34 cellular contexts compared by ENCODE assay signal in genomic region chrX:10125248-10125615, GRCh38. TPM values are rescaled to one million over a fixed set of nuclear protein-coding genes. Genes with fewer than 3 reads are reported as not detected.
"Had no signal": no experiment of that assay in that cellular context is flagged by ENCODE, and none has a peak within 500 bp of the region (broad histone marks: within the 10 kb centered on the region; RNA-seq: fewer than 3 reads in every experiment).

No MANE protein-coding gene starts in this region.

- H3K4me3 ChIP-seq: adrenal gland, body of pancreas, breast epithelium had no signal

- H3K4me3 Mint-ChIP-seq: activated B cell treated with CpG ODN at 0.5 μM for 24 hours; activated CD4-positive, alpha-beta memory T cell treated with anti-CD3 and anti-CD28 coated beads for 36 hours; activated CD4-positive, alpha-beta T cell treated with anti-CD3 and anti-CD28 coated beads, Interleukin-2, amount 10 ng/mL, durations not matched to agents 24 days and 14 days; activated CD8-positive, alpha-beta T cell treated with anti-CD3 and anti-CD28 coated beads for 36 hours; activated naive CD4-positive, alpha-beta T cell treated with anti-CD3 and anti-CD28 coated beads for 36 hours; activated naive CD8-positive, alpha-beta T cell treated with anti-CD3 and anti-CD28 coated beads for 36 hours; activated T-cell treated with anti-CD3 and anti-CD28 coated beads, Interleukin-2, amount 50 U/mL, for 4 hours; activated T-cell treated with anti-CD3 and anti-CD28 coated beads, Interleukin-2, amount 50 U/mL, for 72 hours; activated T-helper 1 cell treated with anti-CD3 and anti-CD28 coated beads, Interleukin-12 subunit alpha, Interleukin-12 subunit beta, Interleukin-2, Interleukin-4 antibody, amounts not matched to agents 30 ng/mL and 10 ng/mL and 1 ng/mL, durations not matched to agents 14 hours and 24 hours and 36 hours; activated T-helper 17 cell treated with anti-CD3 and anti-CD28 coated beads, Interleukin-2, amount 50 U/mL, for 72 hours; T-helper 1 cell treated with Interleukin-12 subunit alpha and Interleukin-12 subunit beta and Interleukin-4 antibody, amounts not matched to agents 30 μg/mL and 1 μg/mL, for 36 hours; T-helper 2 cell treated with Interferon-gamma antibody and Interleukin-4, amounts not matched to agents 5 μg/mL and 100 μg/mL, for 36 hours had no signal

- H3K4me1 Mint-ChIP-seq: activated CD4-positive, alpha-beta T cell treated with anti-CD3 and anti-CD28 coated beads, Interleukin-2, amount 10 ng/mL, durations not matched to agents 24 days and 14 days; activated T-helper 17 cell treated with anti-CD3 and anti-CD28 coated beads, Interleukin-2, amount 50 U/mL, for 72 hours had no signal

- H3K9me3 ChIP-seq: adrenal gland, body of pancreas, breast epithelium had no signal

- H3K36me3 Mint-ChIP-seq: activated naive CD4-positive, alpha-beta T cell treated with anti-CD3 and anti-CD28 coated beads, Interleukin-2, amount 50 U/mL, for 72 hours had no signal

- H3K27me3 Mint-ChIP-seq: activated B cell treated with CpG ODN at 0.5 μM for 24 hours; activated CD4-positive, alpha-beta memory T cell treated with anti-CD3 and anti-CD28 coated beads for 36 hours; activated CD4-positive, alpha-beta T cell treated with anti-CD3 and anti-CD28 coated beads, Interleukin-2, amount 10 ng/mL, durations not matched to agents 24 days and 14 days; activated CD8-positive, alpha-beta T cell treated with anti-CD3 and anti-CD28 coated beads for 36 hours; activated naive CD8-positive, alpha-beta T cell treated with anti-CD3 and anti-CD28 coated beads for 36 hours; activated T-helper 17 cell treated with anti-CD3 and anti-CD28 coated beads, Interleukin-2, amount 50 U/mL, for 72 hours had no signal

- H3K27ac Mint-ChIP-seq: activated B cell treated with CpG ODN at 0.5 μM for 24 hours; activated CD4-positive, alpha-beta memory T cell treated with anti-CD3 and anti-CD28 coated beads for 36 hours; activated CD4-positive, alpha-beta T cell treated with anti-CD3 and anti-CD28 coated beads, Interleukin-2, amount 10 ng/mL, durations not matched to agents 24 days and 14 days; activated CD8-positive, alpha-beta T cell treated with anti-CD3 and anti-CD28 coated beads for 36 hours; activated naive CD4-positive, alpha-beta T cell treated with anti-CD3 and anti-CD28 coated beads for 36 hours; activated naive CD8-positive, alpha-beta T cell treated with anti-CD3 and anti-CD28 coated beads for 36 hours; activated T-cell treated with anti-CD3 and anti-CD28 coated beads, Interleukin-2, amount 50 U/mL, for 72 hours; activated T-helper 1 cell treated with anti-CD3 and anti-CD28 coated beads, Interleukin-12 subunit alpha, Interleukin-12 subunit beta, Interleukin-2, Interleukin-4 antibody, amounts not matched to agents 30 ng/mL and 10 ng/mL and 1 ng/mL, durations not matched to agents 14 hours and 24 hours and 36 hours; activated T-helper 17 cell treated with anti-CD3 and anti-CD28 coated beads, Interleukin-2, amount 50 U/mL, for 72 hours; T-helper 1 cell treated with Interleukin-12 subunit alpha and Interleukin-12 subunit beta and Interleukin-4 antibody, amounts not matched to agents 30 μg/mL and 1 μg/mL, for 36 hours; T-helper 2 cell treated with Interferon-gamma antibody and Interleukin-4, amounts not matched to agents 5 μg/mL and 100 μg/mL, for 36 hours had no signal

- DNase-seq: activated B cell treated with CpG ODN at 0.5 μM for 24 hours; activated CD4-positive, alpha-beta memory T cell treated with anti-CD3 and anti-CD28 coated beads for 36 hours; activated CD4-positive, alpha-beta T cell treated with anti-CD3 and anti-CD28 coated beads for 4 hours; activated CD4-positive, alpha-beta T cell treated with anti-CD3 and anti-CD28 coated beads, Interleukin-2, amount 10 ng/mL, durations not matched to agents 24 days and 14 days; activated CD4-positive, alpha-beta T cell treated with anti-CD3 and anti-CD28 coated beads, Interleukin-2, amount 50 U/mL, for 1 hour; activated CD4-positive, alpha-beta T cell treated with anti-CD3 and anti-CD28 coated beads, Interleukin-2, amount 50 U/mL, for 4 hours; activated CD4-positive, CD25-positive, alpha-beta regulatory T cell treated with anti-CD3 and anti-CD28 coated beads, Interleukin-2, amount 50 U/mL, for 72 hours; activated CD8-positive, alpha-beta memory T cell treated with anti-CD3 and anti-CD28 coated beads, Interleukin-2, amount 50 U/mL, for 4 hours; activated CD8-positive, alpha-beta T cell treated with anti-CD3 and anti-CD28 coated beads for 36 hours; activated effector memory CD4-positive, alpha-beta T cell treated with anti-CD3 and anti-CD28 coated beads, Interleukin-2, amount 50 U/mL, for 16 hours; activated gamma-delta T cell treated with Interleukin-2 at 50 U/mL for 16 hours; activated naive CD4-positive, alpha-beta T cell; activated naive CD4-positive, alpha-beta T cell treated with anti-CD3 and anti-CD28 coated beads for 36 hours; activated naive CD4-positive, alpha-beta T cell treated with anti-CD3 and anti-CD28 coated beads, Interleukin-2, amount 50 U/mL, for 16 hours; activated naive CD8-positive, alpha-beta T cell treated with anti-CD3 and anti-CD28 coated beads for 36 hours; activated T-cell treated with anti-CD3 and anti-CD28 coated beads for 4 hours; activated T-cell treated with anti-CD3 and anti-CD28 coated beads, Interleukin-2, amount 50 U/mL, for 1 hour; activated T-cell treated with anti-CD3 and anti-CD28 coated beads, Interleukin-2, amount 50 U/mL, for 4 hours; activated T-cell treated with anti-CD3 and anti-CD28 coated beads, Interleukin-2, amount 50 U/mL, for 72 hours; adrenal gland; amniotic stem cell; body of pancreas; brain microvascular endothelial cell; central memory CD4-positive, alpha-beta T cell; T-helper 1 cell; T-helper 2 cell; T-helper 9 cell had no signal

- H3K27me3 ChIP-seq: adrenal gland, body of pancreas, brain microvascular endothelial cell had no signal

- ATAC-seq: activated CD8-positive, alpha-beta T cell treated with anti-CD3 and anti-CD28 coated beads for 36 hours; activated naive CD4-positive, alpha-beta T cell treated with anti-CD3 and anti-CD28 coated beads, Interleukin-2, amount 50 U/mL, for 72 hours; activated T-cell treated with anti-CD3 and anti-CD28 coated beads, Interleukin-2, amount 50 U/mL, for 4 hours; activated T-cell treated with anti-CD3 and anti-CD28 coated beads, Interleukin-2, amount 50 U/mL, for 72 hours; activated T-helper 17 cell treated with anti-CD3 and anti-CD28 coated beads, Interleukin-2, amount 50 U/mL, for 72 hours; body of pancreas had no signal

- H3K36me3 ChIP-seq: breast epithelium had no signal

- H3K4me1 ChIP-seq: body of pancreas, breast epithelium had no signal

- H3K9me3 Mint-ChIP-seq: activated B cell treated with CpG ODN at 0.5 μM for 24 hours; activated CD4-positive, alpha-beta memory T cell treated with anti-CD3 and anti-CD28 coated beads for 36 hours; activated CD4-positive, alpha-beta T cell treated with anti-CD3 and anti-CD28 coated beads, Interleukin-2, amount 10 ng/mL, durations not matched to agents 24 days and 14 days; activated CD8-positive, alpha-beta T cell treated with anti-CD3 and anti-CD28 coated beads for 36 hours; activated naive CD4-positive, alpha-beta T cell treated with anti-CD3 and anti-CD28 coated beads for 36 hours; activated naive CD4-positive, alpha-beta T cell treated with anti-CD3 and anti-CD28 coated beads, Interleukin-2, amount 50 U/mL, for 72 hours; activated naive CD8-positive, alpha-beta T cell treated with anti-CD3 and anti-CD28 coated beads for 36 hours; activated T-cell treated with anti-CD3 and anti-CD28 coated beads, Interleukin-2, amount 50 U/mL, for 4 hours; activated T-cell treated with anti-CD3 and anti-CD28 coated beads, Interleukin-2, amount 50 U/mL, for 72 hours; activated T-helper 1 cell treated with anti-CD3 and anti-CD28 coated beads, Interleukin-12 subunit alpha, Interleukin-12 subunit beta, Interleukin-2, Interleukin-4 antibody, amounts not matched to agents 30 ng/mL and 10 ng/mL and 1 ng/mL, durations not matched to agents 14 hours and 24 hours and 36 hours; activated T-helper 17 cell treated with anti-CD3 and anti-CD28 coated beads, Interleukin-2, amount 50 U/mL, for 72 hours; T-helper 1 cell treated with Interleukin-12 subunit alpha and Interleukin-12 subunit beta and Interleukin-4 antibody, amounts not matched to agents 30 μg/mL and 1 μg/mL, for 36 hours; T-helper 2 cell treated with Interferon-gamma antibody and Interleukin-4, amounts not matched to agents 5 μg/mL and 100 μg/mL, for 36 hours had no signal

- H3K27ac ChIP-seq: adrenal gland, body of pancreas, brain microvascular endothelial cell, breast epithelium, VCaP had no signal

RNA-seq across cellular contexts. Expression of gene CLCN4, which starts 31.5 kb away (rescaled TPM):
- total RNA-seq: activated CD4-positive, alpha-beta memory T cell treated with anti-CD3 and anti-CD28 coated beads for 36 hours; activated CD4-positive, alpha-beta T cell treated with anti-CD3 and anti-CD28 coated beads, Interleukin-2, amount 10 ng/mL, durations not matched to agents 24 days and 14 days; activated CD8-positive, alpha-beta T cell treated with anti-CD3 and anti-CD28 coated beads for 36 hours; activated naive CD4-positive, alpha-beta T cell treated with anti-CD3 and anti-CD28 coated beads for 36 hours; activated naive CD4-positive, alpha-beta T cell treated with anti-CD3 and anti-CD28 coated beads, Interleukin-2, amount 50 U/mL, for 72 hours; activated T-helper 1 cell treated with anti-CD3 and anti-CD28 coated beads, Interleukin-12 subunit alpha, Interleukin-12 subunit beta, Interleukin-2, Interleukin-4 antibody, amounts not matched to agents 30 ng/mL and 10 ng/mL and 1 ng/mL, durations not matched to agents 14 hours and 24 hours and 36 hours had no signal
